34 cellular contexts compared by ENCODE assay signal in the genomic region with DNA sequence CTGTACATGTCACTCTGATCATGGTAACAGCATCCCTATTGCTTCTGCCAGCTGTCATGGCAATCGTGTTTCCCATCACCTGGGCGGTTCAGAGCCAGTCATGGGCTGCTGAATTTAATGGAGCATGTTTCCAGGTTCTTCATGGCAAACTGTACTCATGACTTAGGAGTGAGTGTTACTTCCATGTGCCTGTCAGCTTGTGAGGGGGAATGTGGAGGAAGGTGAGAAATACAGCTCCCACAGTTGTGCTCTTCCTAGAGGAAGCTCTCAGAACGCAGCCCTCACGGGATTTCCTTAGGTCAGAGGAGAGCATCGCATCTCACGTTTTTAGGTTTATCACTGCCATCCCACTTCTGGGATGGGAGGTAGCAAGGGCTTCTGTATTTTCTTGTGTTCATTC. TPM values are rescaled to one million over a fixed set of nuclear protein-coding genes. Genes with fewer than 3 reads are reported as not detected.
"Had no signal": no experiment of that assay in that cellular context is flagged by ENCODE, and none has a peak within 500 bp of the region (broad histone marks: within the 10 kb centered on the region; RNA-seq: fewer than 3 reads in every experiment).

No MANE protein-coding gene starts in this region.

- H3K9me3 ChIP-seq: ascending aorta had no signal

- H3K4me1 Mint-ChIP-seq: activated B cell treated with CpG ODN at 0.5 μM for 24 hours; activated CD4-positive, alpha-beta T cell treated with anti-CD3 and anti-CD28 coated beads, Interleukin-2, amount 10 ng/mL, durations not matched to agents 24 days and 14 days; activated naive CD4-positive, alpha-beta T cell treated with anti-CD3 and anti-CD28 coated beads, Interleukin-2, amount 50 U/mL, for 24 hours; activated naive CD8-positive, alpha-beta T cell treated with anti-CD3 and anti-CD28 coated beads, Interleukin-2, amount 10 ng/mL, durations not matched to agents 7 days and 5 days; activated naive CD8-positive, alpha-beta T cell treated with anti-CD3 and anti-CD28 coated beads, Interleukin-2, amount 50 U/mL, for 24 hours; central memory CD8-positive, alpha-beta T cell had no signal

- H3K9me3 Mint-ChIP-seq: activated B cell treated with CpG ODN at 0.5 μM for 24 hours; activated CD4-positive, alpha-beta memory T cell treated with anti-CD3 and anti-CD28 coated beads for 36 hours; activated CD4-positive, alpha-beta T cell treated with anti-CD3 and anti-CD28 coated beads, Interleukin-2, amount 10 ng/mL, durations not matched to agents 24 days and 14 days; activated CD8-positive, alpha-beta T cell treated with anti-CD3 and anti-CD28 coated beads for 36 hours; activated naive CD4-positive, alpha-beta T cell treated with anti-CD3 and anti-CD28 coated beads, Interleukin-2, amount 10 ng/mL, durations not matched to agents 7 days and 5 days; activated naive CD4-positive, alpha-beta T cell treated with anti-CD3 and anti-CD28 coated beads, Interleukin-2, amount 50 U/mL, for 24 hours; activated naive CD8-positive, alpha-beta T cell treated with anti-CD3 and anti-CD28 coated beads, Interleukin-2, amount 10 ng/mL, durations not matched to agents 7 days and 5 days; activated naive CD8-positive, alpha-beta T cell treated with anti-CD3 and anti-CD28 coated beads, Interleukin-2, amount 50 U/mL, for 24 hours; activated T-cell treated with anti-CD3 and anti-CD28 coated beads, Interleukin-2, amount 50 U/mL, for 4 hours; activated T-helper 2 cell treated with anti-CD3 and anti-CD28 coated beads, Interferon-gamma antibody, Interleukin-2, Interleukin-4, amounts not matched to agents 10 μg/mL and 5 μg/mL and 100 μg/mL, durations not matched to agents 14 hours and 24 hours and 36 hours; brain; central memory CD8-positive, alpha-beta T cell; T-helper 1 cell treated with Interleukin-12 subunit alpha and Interleukin-12 subunit beta and Interleukin-4 antibody, amounts not matched to agents 30 μg/mL and 1 μg/mL, for 36 hours; T-helper 2 cell treated with Interferon-gamma antibody and Interleukin-4, amounts not matched to agents 5 μg/mL and 100 μg/mL, for 36 hours had no signal

- ATAC-seq: activated CD8-positive, alpha-beta T cell treated with anti-CD3 and anti-CD28 coated beads for 36 hours; activated naive CD8-positive, alpha-beta T cell treated with anti-CD3 and anti-CD28 coated beads, Interleukin-2, amount 50 U/mL, for 24 hours; activated T-cell treated with anti-CD3 and anti-CD28 coated beads, Interleukin-2, amount 50 U/mL, for 4 hours had no signal

- DNase-seq: activated B cell treated with CpG ODN at 0.5 μM for 24 hours; activated CD4-positive, alpha-beta memory T cell treated with anti-CD3 and anti-CD28 coated beads for 36 hours; activated CD4-positive, alpha-beta T cell treated with anti-CD3 and anti-CD28 coated beads for 4 hours; activated CD4-positive, alpha-beta T cell treated with anti-CD3 and anti-CD28 coated beads, Interleukin-2, amount 10 ng/mL, durations not matched to agents 24 days and 14 days; activated CD4-positive, alpha-beta T cell treated with anti-CD3 and anti-CD28 coated beads, Interleukin-2, amount 50 U/mL, for 1 hour; activated CD4-positive, alpha-beta T cell treated with anti-CD3 and anti-CD28 coated beads, Interleukin-2, amount 50 U/mL, for 4 hours; activated CD4-positive, CD25-positive, alpha-beta regulatory T cell treated with anti-CD3 and anti-CD28 coated beads, Interleukin-2, amount 50 U/mL, for 72 hours; activated CD8-positive, alpha-beta memory T cell treated with anti-CD3 and anti-CD28 coated beads, Interleukin-2, amount 50 U/mL, for 4 hours; activated CD8-positive, alpha-beta T cell treated with anti-CD3 and anti-CD28 coated beads for 36 hours; activated effector memory CD4-positive, alpha-beta T cell treated with Interleukin-2 at 50 U/mL for 16 hours; activated gamma-delta T cell; activated naive CD4-positive, alpha-beta T cell treated with anti-CD3 and anti-CD28 coated beads, Interleukin-2, amount 10 ng/mL, durations not matched to agents 7 days and 5 days; activated naive CD4-positive, alpha-beta T cell treated with Interleukin-2 at 50 U/mL for 16 hours; activated naive CD8-positive, alpha-beta T cell treated with anti-CD3 and anti-CD28 coated beads, Interleukin-2, amount 10 ng/mL, durations not matched to agents 7 days and 5 days; activated naive CD8-positive, alpha-beta T cell treated with anti-CD3 and anti-CD28 coated beads, Interleukin-2, amount 50 U/mL, for 24 hours; activated T-cell treated with anti-CD3 and anti-CD28 coated beads for 4 hours; activated T-cell treated with anti-CD3 and anti-CD28 coated beads, Interleukin-2, amount 50 U/mL, for 1 hour; activated T-cell treated with anti-CD3 and anti-CD28 coated beads, Interleukin-2, amount 50 U/mL, for 4 hours; SW 1271; T-helper 1 cell; T-helper 2 cell; T-helper 9 cell had no signal

- FAIRE-seq: bronchial epithelial cell, TTC549 had no signal

- H3K27ac Mint-ChIP-seq: activated B cell treated with CpG ODN at 0.5 μM for 24 hours; activated CD4-positive, alpha-beta memory T cell treated with anti-CD3 and anti-CD28 coated beads for 36 hours; activated CD4-positive, alpha-beta T cell treated with anti-CD3 and anti-CD28 coated beads, Interleukin-2, amount 10 ng/mL, durations not matched to agents 24 days and 14 days; activated CD8-positive, alpha-beta T cell treated with anti-CD3 and anti-CD28 coated beads for 36 hours; activated naive CD4-positive, alpha-beta T cell treated with anti-CD3 and anti-CD28 coated beads, Interleukin-2, amount 10 ng/mL, durations not matched to agents 7 days and 5 days; activated naive CD4-positive, alpha-beta T cell treated with anti-CD3 and anti-CD28 coated beads, Interleukin-2, amount 50 U/mL, for 24 hours; activated naive CD8-positive, alpha-beta T cell; activated naive CD8-positive, alpha-beta T cell treated with anti-CD3 and anti-CD28 coated beads, Interleukin-2, amount 10 ng/mL, durations not matched to agents 7 days and 5 days; activated naive CD8-positive, alpha-beta T cell treated with anti-CD3 and anti-CD28 coated beads, Interleukin-2, amount 50 U/mL, for 24 hours; activated T-helper 2 cell treated with anti-CD3 and anti-CD28 coated beads, Interferon-gamma antibody, Interleukin-2, Interleukin-4, amounts not matched to agents 10 μg/mL and 5 μg/mL and 100 μg/mL, durations not matched to agents 14 hours and 24 hours and 36 hours; brain; T-helper 1 cell treated with Interleukin-12 subunit alpha and Interleukin-12 subunit beta and Interleukin-4 antibody, amounts not matched to agents 30 μg/mL and 1 μg/mL, for 36 hours; T-helper 2 cell treated with Interferon-gamma antibody and Interleukin-4, amounts not matched to agents 5 μg/mL and 100 μg/mL, for 36 hours had no signal

- H3K4me1 ChIP-seq: ascending aorta had no signal

- H3K27me3 Mint-ChIP-seq: activated B cell treated with CpG ODN at 0.5 μM for 24 hours; activated CD4-positive, alpha-beta memory T cell treated with anti-CD3 and anti-CD28 coated beads for 36 hours; activated CD4-positive, alpha-beta T cell treated with anti-CD3 and anti-CD28 coated beads, Interleukin-2, amount 10 ng/mL, durations not matched to agents 24 days and 14 days; activated CD8-positive, alpha-beta T cell treated with anti-CD3 and anti-CD28 coated beads for 36 hours; activated naive CD4-positive, alpha-beta T cell treated with anti-CD3 and anti-CD28 coated beads, Interleukin-2, amount 10 ng/mL, durations not matched to agents 7 days and 5 days; activated naive CD4-positive, alpha-beta T cell treated with anti-CD3 and anti-CD28 coated beads, Interleukin-2, amount 50 U/mL, for 24 hours; activated naive CD8-positive, alpha-beta T cell; activated naive CD8-positive, alpha-beta T cell treated with anti-CD3 and anti-CD28 coated beads, Interleukin-2, amount 10 ng/mL, durations not matched to agents 7 days and 5 days; activated naive CD8-positive, alpha-beta T cell treated with anti-CD3 and anti-CD28 coated beads, Interleukin-2, amount 50 U/mL, for 24 hours; brain; central memory CD8-positive, alpha-beta T cell had no signal

- H3K27ac ChIP-seq: ascending aorta, cardiac muscle cell, VCaP had no signal

- H3K4me3 ChIP-seq: ascending aorta, cardiac muscle cell had no signal

- H3K27me3 ChIP-seq: ascending aorta, cardiac muscle cell had no signal

- H3K4me3 Mint-ChIP-seq: activated B cell treated with CpG ODN at 0.5 μM for 24 hours; activated CD4-positive, alpha-beta memory T cell treated with anti-CD3 and anti-CD28 coated beads for 36 hours; activated CD4-positive, alpha-beta T cell treated with anti-CD3 and anti-CD28 coated beads, Interleukin-2, amount 10 ng/mL, durations not matched to agents 24 days and 14 days; activated CD8-positive, alpha-beta T cell treated with anti-CD3 and anti-CD28 coated beads for 36 hours; activated naive CD4-positive, alpha-beta T cell treated with anti-CD3 and anti-CD28 coated beads, Interleukin-2, amount 10 ng/mL, durations not matched to agents 7 days and 5 days; activated naive CD4-positive, alpha-beta T cell treated with anti-CD3 and anti-CD28 coated beads, Interleukin-2, amount 50 U/mL, for 24 hours; activated naive CD8-positive, alpha-beta T cell; activated naive CD8-positive, alpha-beta T cell treated with anti-CD3 and anti-CD28 coated beads, Interleukin-2, amount 10 ng/mL, durations not matched to agents 7 days and 5 days; activated naive CD8-positive, alpha-beta T cell treated with anti-CD3 and anti-CD28 coated beads, Interleukin-2, amount 50 U/mL, for 24 hours; activated T-cell treated with anti-CD3 and anti-CD28 coated beads, Interleukin-2, amount 50 U/mL, for 4 hours; brain; central memory CD8-positive, alpha-beta T cell; T-helper 1 cell treated with Interleukin-12 subunit alpha and Interleukin-12 subunit beta and Interleukin-4 antibody, amounts not matched to agents 30 μg/mL and 1 μg/mL, for 36 hours; T-helper 2 cell treated with Interferon-gamma antibody and Interleukin-4, amounts not matched to agents 5 μg/mL and 100 μg/mL, for 36 hours had no signal

RNA-seq across cellular contexts. Expression of a gene that starts 56.5 kb away (rescaled TPM):
- total RNA-seq: activated CD4-positive, alpha-beta T cell treated with anti-CD3 and anti-CD28 coated beads, Interleukin-2, amount 10 ng/mL, durations not matched to agents 24 days and 14 days; activated T-helper 2 cell treated with anti-CD3 and anti-CD28 coated beads, Interferon-gamma antibody, Interleukin-2, Interleukin-4, amounts not matched to agents 10 μg/mL and 5 μg/mL and 100 μg/mL, durations not matched to agents 14 hours and 24 hours and 36 hours; ascending aorta had no signal
- polyA plus RNA-seq: cardiac muscle cell had no signal
